In the genomic region with DNA sequence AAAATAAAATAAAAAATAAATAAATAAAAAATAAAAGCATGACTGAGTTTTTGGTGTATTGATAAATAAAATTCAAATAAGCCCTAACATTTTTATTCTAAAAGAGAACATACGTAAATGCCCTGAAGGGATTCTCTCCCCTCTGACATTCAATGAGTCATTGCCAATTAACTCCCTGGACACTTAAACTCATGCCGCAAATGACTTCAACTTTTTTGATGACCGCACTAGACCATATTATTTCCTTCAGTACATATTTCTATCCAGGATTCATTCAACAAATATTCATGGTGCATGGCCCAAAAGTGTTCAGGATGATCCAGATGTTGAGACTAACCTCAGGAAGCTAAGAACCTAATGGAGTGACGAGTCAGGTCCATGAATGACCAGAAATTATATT, we compare ENCODE assay signal across 26 cellular contexts.
DNase-seq lines count a peak whose midpoint lies in the region; ATAC-seq and TF ChIP-seq lines count a peak whose summit lies in the region.
"Had no signal": no experiment of that assay in that cellular context is flagged by ENCODE, and none has a peak within 500 bp of the region (broad histone marks: within the 10 kb centered on the region; RNA-seq: fewer than 3 reads in every experiment).

No MANE protein-coding gene starts in this region.

- DNase-seq in NOMO-1 treated with DMSO at 0.1 percent for 48 hours (lab: John Stamatoyannopoulos, UW; ENCODE audit: unreplicated experiment) = peak; percentile 10
- DNase-seq in NOMO-1 (lab: John Stamatoyannopoulos, UW; ENCODE audit: unreplicated experiment in 2 of 2) = no peak
- DNase-seq in NCI-H69 (lab: John Stamatoyannopoulos, UW) = peak; percentile 17
- peak; percentile 21 for DNase-seq in mammary epithelial cell
- DNase-seq in activated CD4-positive, alpha-beta memory T cell treated with anti-CD3 and anti-CD28 coated beads for 36 hours = no peak
- DNase-seq in effector CD4-positive, alpha-beta T cell = no peak
- DNase-seq: ACHN; DMS153; DND-41; GOT3; HCEC 1CT; IMR-90; KG1; NCI-H1092; NCI-H1436; NCI-H187; NCI-H2171 treated with DMSO at 0.1 percent for 48 hours; NCI-H345; NCI-H524; NCI-H82; NK-92 treated with Interleukin-12 subunit alpha and Interleukin-12 subunit beta, amount 100 ng/mL, for 24 hours; SK-N-SH; SW 1271 had no signal

- H3K79me2 ChIP-seq in mammary epithelial cell (ENCODE audit: insufficient read depth, low read length) = no peaks in the 10 kb centered on the region

- H3K27ac ChIP-seq in mammary epithelial cell (ENCODE audit: insufficient read depth, low read depth, low read length) = no peak overlapping the region
- H3K27ac ChIP-seq: 22Rv1 had no signal

- H3K4me3 ChIP-seq in mammary epithelial cell (replicated peaks in 1 of 3; ENCODE audit: insufficient read depth in 1 of 3, low read depth in 2 of 3, low read length in 3 of 3) = no peak overlapping the region

- no peak overlapping the region for H2AFZ ChIP-seq in mammary epithelial cell (ENCODE audit: low read depth, low read length)

- intact Hi-C loops in mammary epithelial cell (cut with micrococcal nuclease) = loop anchor here (5.0 kb wide), 1 partner anchor 394 kb away; no protein-coding TSS in a partner anchor
- intact Hi-C loops in activated CD4-positive, alpha-beta memory T cell treated with anti-CD3 and anti-CD28 coated beads for 36 hours (cut with micrococcal nuclease) = no loop called here

- H3K36me3 Mint-ChIP-seq in activated CD4-positive, alpha-beta memory T cell treated with anti-CD3 and anti-CD28 coated beads for 36 hours = no peaks in the 10 kb centered on the region

- no peaks in the 10 kb centered on the region for H3K36me3 ChIP-seq in mammary epithelial cell (ENCODE audit: insufficient read depth, low read length)

- WGBS in mammary epithelial cell (ENCODE audit: low coverage, missing lambda C conversion rate) = 88% methylated on average over 4 of the region's 4 CpGs

- H3K9me3 Mint-ChIP-seq in activated CD4-positive, alpha-beta memory T cell treated with anti-CD3 and anti-CD28 coated beads for 36 hours = no peaks in the 10 kb centered on the region

- no peak overlapping the region for H3K9ac ChIP-seq in mammary epithelial cell (ENCODE audit: insufficient read depth, low read length)
- H3K9ac ChIP-seq: SK-N-SH had no signal

- no peak overlapping the region for H3K27ac Mint-ChIP-seq in activated CD4-positive, alpha-beta memory T cell treated with anti-CD3 and anti-CD28 coated beads for 36 hours

- no peak overlapping the region for H3K4me2 ChIP-seq in mammary epithelial cell (ENCODE audit: insufficient read depth, low read depth, low read length)
- H3K4me2 ChIP-seq: SK-N-SH had no signal

- no TSS peak for BruUV-seq in mammary epithelial cell (replicated peaks; lab: Mats Ljungman, UMichigan)

- no peaks in the 10 kb centered on the region for H4K20me1 ChIP-seq in mammary epithelial cell (ENCODE audit: insufficient read depth, low read length)

- CTCF ChIA-PET in mammary epithelial cell (lab: Charles Lee; ENCODE audit: low non-redundant PET) = no interaction called here
- CTCF ChIA-PET in activated CD4-positive, alpha-beta memory T cell treated with anti-CD3 and anti-CD28 coated beads for 36 hours (lab: Charles Lee) = no interaction called here

- dilution Hi-C loops in mammary epithelial cell (cut with HindIII; ENCODE audit: low sequenced_read_pairs) = no loop called here

- no peak overlapping the region for H3K4me3 Mint-ChIP-seq in activated CD4-positive, alpha-beta memory T cell treated with anti-CD3 and anti-CD28 coated beads for 36 hours

- no peaks in the 10 kb centered on the region for H3K4me1 ChIP-seq in mammary epithelial cell (ENCODE audit: insufficient read depth, low read length)

- POLR2A ChIA-PET in activated CD4-positive, alpha-beta memory T cell treated with anti-CD3 and anti-CD28 coated beads for 36 hours (lab: Charles Lee) = no interaction called here

- no peak for ATAC-seq in GM19467 (IDR thresholded peaks at IDR 0.05; ENCODE audit: unreplicated experiment)
- ATAC-seq: Panc1 had no signal

- in situ Hi-C loops in mammary epithelial cell (cut with MboI; ENCODE audit: low sequenced_read_pairs in 2 of 2) = no loop called here

- H3K27me3 ChIP-seq in mammary epithelial cell (ENCODE audit: insufficient read depth, low read length) = no peaks in the 10 kb centered on the region

- H3K4me1 Mint-ChIP-seq in activated CD4-positive, alpha-beta memory T cell treated with anti-CD3 and anti-CD28 coated beads for 36 hours (ENCODE audit: low read depth) = no peaks in the 10 kb centered on the region

- TF ChIP-seq CTCF in mammary epithelial cell (conservative IDR thresholded peaks at IDR 0.05 in 1 of 2, IDR thresholded peaks at IDR 0.05 in 1 of 2; ENCODE audit: extremely low read depth in 1 of 2, insufficient read depth in 1 of 2, low read depth in 1 of 2, low read length in 2 of 2) = no peak

- H3K27me3 Mint-ChIP-seq in activated CD4-positive, alpha-beta memory T cell treated with anti-CD3 and anti-CD28 coated beads for 36 hours = no peaks in the 10 kb centered on the region

- H3K9me3 ChIP-seq in mammary epithelial cell (replicated peaks; ENCODE audit: insufficient read depth, low read length) = no peaks in the 10 kb centered on the region
- H3K9me3 ChIP-seq: SK-N-SH had no signal

Comparison
In these comparisons a context has a peak if more than half of its experiments do, and no peak if none do; other contexts are left out.
1. DNase-seq: peak in NOMO-1 treated with DMSO at 0.1 percent for 48 hours (single experiment), NCI-H69 (single experiment) and mammary epithelial cell (single experiment); none in NOMO-1 (0 of 2), activated CD4-positive, alpha-beta memory T cell treated with anti-CD3 and anti-CD28 coated beads for 36 hours (single experiment) and effector CD4-positive, alpha-beta T cell (single experiment).